1 cellular context compared by ENCODE assay signal in the genomic region with DNA sequence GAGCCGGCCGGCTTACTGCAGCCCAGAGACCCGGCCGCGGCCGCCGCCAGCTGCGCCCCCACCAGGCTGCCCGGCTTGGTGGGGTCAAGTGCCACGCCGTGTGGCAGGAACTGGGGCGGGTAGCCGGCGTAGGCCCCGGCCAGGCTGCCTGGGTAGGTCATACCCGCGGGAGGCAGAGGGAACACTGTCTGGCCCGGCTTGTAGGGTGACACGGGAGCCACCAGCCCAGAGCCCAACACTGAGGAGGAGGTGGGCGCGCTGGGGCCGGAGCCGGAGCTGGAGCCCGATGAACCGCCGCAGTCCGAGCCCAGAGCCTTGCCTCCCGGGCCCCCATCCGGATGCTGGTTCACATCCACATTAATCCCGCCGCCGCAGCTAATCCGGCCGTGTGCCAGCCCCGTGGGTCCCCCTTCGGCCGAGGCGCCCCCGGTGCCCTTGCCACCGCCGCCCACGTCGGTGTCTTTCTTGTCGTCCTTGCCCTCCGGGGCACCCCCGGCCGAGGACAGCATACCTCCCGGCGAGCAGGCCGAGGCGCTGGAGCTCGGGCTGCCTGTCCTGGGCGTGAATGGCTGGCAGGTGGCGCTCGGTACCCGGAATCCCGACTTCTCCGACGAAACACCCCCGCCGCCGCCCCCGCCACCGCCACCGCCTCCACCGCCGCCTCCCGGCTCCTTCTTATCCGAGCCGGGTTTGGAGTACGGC.
TF ChIP-seq lines count a peak whose summit lies in the region.

No MANE protein-coding gene starts in this region.

TF ChIP-seq in GM12878, 131 proteins besides CTCF, POLR2A, EP300 and RAD21:
- TF ChIP-seq, protein P1, sequence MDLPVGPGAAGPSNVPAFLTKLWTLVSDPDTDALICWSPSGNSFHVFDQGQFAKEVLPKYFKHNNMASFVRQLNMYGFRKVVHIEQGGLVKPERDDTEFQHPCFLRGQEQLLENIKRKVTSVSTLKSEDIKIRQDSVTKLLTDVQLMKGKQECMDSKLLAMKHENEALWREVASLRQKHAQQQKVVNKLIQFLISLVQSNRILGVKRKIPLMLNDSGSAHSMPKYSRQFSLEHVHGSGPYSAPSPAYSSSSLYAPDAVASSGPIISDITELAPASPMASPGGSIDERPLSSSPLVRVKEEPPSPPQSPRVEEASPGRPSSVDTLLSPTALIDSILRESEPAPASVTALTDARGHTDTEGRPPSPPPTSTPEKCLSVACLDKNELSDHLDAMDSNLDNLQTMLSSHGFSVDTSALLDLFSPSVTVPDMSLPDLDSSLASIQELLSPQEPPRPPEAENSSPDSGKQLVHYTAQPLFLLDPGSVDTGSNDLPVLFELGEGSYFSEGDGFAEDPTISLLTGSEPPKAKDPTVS (IDR thresholded peaks at IDR 0.05; ENCODE audit: low read depth, low read length): no peak
- TF ChIP-seq SREBF2 (IDR thresholded peaks at IDR 0.05; ENCODE audit: low read length): no peak
- no peak for TF ChIP-seq CBX5 (IDR thresholded peaks at IDR 0.05; ENCODE audit: low read depth)
- TF ChIP-seq, protein P2, sequence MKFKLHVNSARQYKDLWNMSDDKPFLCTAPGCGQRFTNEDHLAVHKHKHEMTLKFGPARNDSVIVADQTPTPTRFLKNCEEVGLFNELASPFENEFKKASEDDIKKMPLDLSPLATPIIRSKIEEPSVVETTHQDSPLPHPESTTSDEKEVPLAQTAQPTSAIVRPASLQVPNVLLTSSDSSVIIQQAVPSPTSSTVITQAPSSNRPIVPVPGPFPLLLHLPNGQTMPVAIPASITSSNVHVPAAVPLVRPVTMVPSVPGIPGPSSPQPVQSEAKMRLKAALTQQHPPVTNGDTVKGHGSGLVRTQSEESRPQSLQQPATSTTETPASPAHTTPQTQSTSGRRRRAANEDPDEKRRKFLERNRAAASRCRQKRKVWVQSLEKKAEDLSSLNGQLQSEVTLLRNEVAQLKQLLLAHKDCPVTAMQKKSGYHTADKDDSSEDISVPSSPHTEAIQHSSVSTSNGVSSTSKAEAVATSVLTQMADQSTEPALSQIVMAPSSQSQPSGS (IDR thresholded peaks at IDR 0.05; ENCODE audit: low read length): no peak
- TF ChIP-seq IKZF1 (conservative IDR thresholded peaks at IDR 0.05): 0 out of 2 replicates have a peak, but pooled peaks have one; percentile 13
- peak; percentile 53; the same call in 1 of the 2 replicates for TF ChIP-seq SMC3 (IDR thresholded peaks at IDR 0.05; ENCODE audit: borderline replicate concordance, low read length)
- TF ChIP-seq KDM1A (IDR thresholded peaks at IDR 0.05; ENCODE audit: borderline replicate concordance): no peak
TF ChIP-seq in GM12878: peak in this region for 2.
